22 cellular contexts compared by ENCODE assay signal in the genomic region with DNA sequence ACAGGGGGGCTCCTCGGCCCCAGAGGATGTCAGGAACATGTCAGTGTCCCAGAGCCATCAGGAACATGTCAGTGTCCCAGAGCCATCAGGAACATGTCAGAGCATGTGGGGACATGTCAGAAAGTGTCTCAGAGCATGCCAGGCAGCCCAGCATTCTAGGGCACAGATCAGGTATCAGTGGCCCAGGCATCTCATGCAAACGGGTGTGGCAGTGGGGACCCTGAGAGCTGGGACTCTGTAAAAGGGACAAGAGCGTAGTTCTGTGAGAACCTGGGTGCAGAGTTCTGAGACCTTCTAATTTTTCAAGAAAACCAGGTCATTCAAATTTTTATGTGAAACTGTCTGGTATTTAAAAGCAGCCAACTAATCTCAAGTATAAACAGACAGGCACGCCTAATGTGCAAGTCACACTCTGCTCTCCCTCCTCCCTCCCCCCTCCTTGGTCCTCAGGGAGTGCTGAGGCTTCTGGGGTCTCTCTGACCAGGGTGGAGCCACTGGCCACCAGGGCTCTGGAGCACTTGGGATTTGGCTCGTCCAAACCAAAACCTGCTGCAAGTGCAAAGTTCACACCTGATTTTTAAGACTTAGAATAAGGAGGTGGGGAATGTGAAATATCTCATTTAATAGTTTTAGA.
DNase-seq lines count a peak whose midpoint lies in the region; ATAC-seq and TF ChIP-seq lines count a peak whose summit lies in the region.
"Had no signal": no experiment of that assay in that cellular context is flagged by ENCODE, and none has a peak within 500 bp of the region (broad histone marks: within the 10 kb centered on the region; RNA-seq: fewer than 3 reads in every experiment).

No MANE protein-coding gene starts in this region.

- CTCF ChIA-PET in activated B cell treated with CpG ODN at 0.5 μM for 24 hours (lab: Charles Lee): no interaction called here

- TF ChIP-seq POLR2A in stomach (IDR thresholded peaks at IDR 0.05): no peak

- intact Hi-C loops in activated B cell treated with CpG ODN at 0.5 μM for 24 hours (cut with micrococcal nuclease): no loop called here
- intact Hi-C loops in stomach (cut with DNase I; ENCODE audit: low total_unique reads): no loop called here

- peaks cover 0 to 9% (median 0%) of the 10 kb centered on the region in 4 donors for H3K4me1 ChIP-seq in stomach
- H3K4me1 ChIP-seq: adrenal gland, breast epithelium, Peyer's patch, uterus had no signal

- H3K36me3 Mint-ChIP-seq in activated B cell treated with CpG ODN at 0.5 μM for 24 hours (ENCODE audit: low read depth): peaks cover 76% of the 10 kb centered on the region

- H3K27ac Mint-ChIP-seq in stimulated activated naive CD8-positive, alpha-beta T cell treated with anti-CD3 and anti-CD28 coated beads, Interleukin-15, amount 100 ng/mL, for 72 hours: peak overlapping the region; percentile 65 to 72
- H3K27ac Mint-ChIP-seq in activated B cell treated with CpG ODN at 0.5 μM for 24 hours: peak overlapping the region; percentile 73

- POLR2A ChIA-PET in activated B cell treated with CpG ODN at 0.5 μM for 24 hours (lab: Charles Lee): no interaction called here

- peaks cover 0 to 21% (median 0%) of the 10 kb centered on the region in 3 donors for H3K27me3 ChIP-seq in stomach
- H3K27me3 ChIP-seq: adrenal gland, breast epithelium, Peyer's patch, uterus had no signal

- peaks cover 19% of the 10 kb centered on the region for H3K4me1 Mint-ChIP-seq in stimulated activated naive CD8-positive, alpha-beta T cell treated with anti-CD3 and anti-CD28 coated beads, Interleukin-15, amount 100 ng/mL, for 72 hours
- peaks cover 27% of the 10 kb centered on the region for H3K4me1 Mint-ChIP-seq in activated B cell treated with CpG ODN at 0.5 μM for 24 hours

- no peak for ATAC-seq in stimulated activated naive CD8-positive, alpha-beta T cell treated with anti-CD3 and anti-CD28 coated beads, Interleukin-15, amount 100 ng/mL, for 72 hours
- no peak for ATAC-seq in stimulated activated naive CD8-positive, alpha-beta T cell treated with anti-CD3 and anti-CD28 coated beads, Interleukin-15, Interleukin-2, amounts not matched to agents 100 U/mL and 50 U/mL, for 24 hours
- ATAC-seq in activated B cell treated with CpG ODN at 0.5 μM for 24 hours (ENCODE audit: low read depth): no peak
- ATAC-seq: HCT116 had no signal

- H3K36me3 ChIP-seq in stomach: peaks cover 0 to 8% (median 0%) of the 10 kb centered on the region in 4 donors
- H3K36me3 ChIP-seq: adrenal gland, breast epithelium, Peyer's patch, uterus had no signal

- no peak for DNase-seq in stimulated activated naive CD8-positive, alpha-beta T cell treated with anti-CD3 and anti-CD28 coated beads, Interleukin-15, amount 100 ng/mL, for 72 hours
- DNase-seq in stimulated activated naive CD8-positive, alpha-beta T cell treated with anti-CD3 and anti-CD28 coated beads, Interleukin-15, Interleukin-2, amounts not matched to agents 100 U/mL and 50 U/mL, for 24 hours: no peak
- no peak for DNase-seq in activated B cell treated with CpG ODN at 0.5 μM for 24 hours
- peak; percentile 5 for DNase-seq in fibroblast of villous mesenchyme (ENCODE audit: low read depth)
- DNase-seq in NCI-H1048 (lab: John Stamatoyannopoulos, UW): no peak
- no peak for DNase-seq in stomach
- DNase-seq in activated gamma-delta T cell treated with Interleukin-2 at 50 U/mL for 16 hours: no peak
- no peak for DNase-seq in stimulated activated naive CD4-positive, alpha-beta T cell (lab: John Stamatoyannopoulos, UW)
- DNase-seq: activated naive CD4-positive, alpha-beta T cell; adrenal gland; CD4-positive, alpha-beta memory T cell; glutamatergic neuron; mesenchymal stem cell; NCI-H1417; NCI-H524 treated with DMSO at 0.1 percent for 48 hours; stimulated activated CD4-positive, alpha-beta T cell treated with anti-CD3 and anti-CD28 coated beads, Interleukin-12 subunit alpha, Interleukin-12 subunit beta, amount 100 ng/mL, for 4 hours; substantia nigra; T-helper 1 cell; uterus had no signal

- H3K27me3 Mint-ChIP-seq in stimulated activated naive CD8-positive, alpha-beta T cell treated with anti-CD3 and anti-CD28 coated beads, Interleukin-15, amount 100 ng/mL, for 72 hours: peaks cover 8% of the 10 kb centered on the region
- H3K27me3 Mint-ChIP-seq in activated B cell treated with CpG ODN at 0.5 μM for 24 hours: no peaks in the 10 kb centered on the region

- TF ChIP-seq CTCF in activated B cell treated with CpG ODN at 0.5 μM for 24 hours (IDR thresholded peaks at IDR 0.05) (no peak), fibroblast of villous mesenchyme (IDR thresholded peaks at IDR 0.05; ENCODE audit: insufficient read depth, low read depth, low read length) (no peak), stomach (IDR thresholded peaks at IDR 0.05) (no peak)

- no peaks in the 10 kb centered on the region for H3K9me3 ChIP-seq in stomach
- H3K9me3 ChIP-seq: adrenal gland, breast epithelium, Peyer's patch, uterus had no signal

- H3K9me3 Mint-ChIP-seq in stimulated activated naive CD8-positive, alpha-beta T cell treated with anti-CD3 and anti-CD28 coated beads, Interleukin-15, amount 100 ng/mL, for 72 hours: no peaks in the 10 kb centered on the region
- peaks cover 7% of the 10 kb centered on the region for H3K9me3 Mint-ChIP-seq in activated B cell treated with CpG ODN at 0.5 μM for 24 hours
- H3K9me3 Mint-ChIP-seq: CD4-positive, alpha-beta memory T cell had no signal

- TF ChIP-seq EP300 in stomach (IDR thresholded peaks at IDR 0.05): no peak

- no peak overlapping the region for H3K27ac ChIP-seq in stomach
- H3K27ac ChIP-seq: adrenal gland, breast epithelium, Peyer's patch, uterus had no signal

- WGBS in stomach, 5 donors: 53 to 61% (median 59%) methylated on average over 5 of the region's 5 CpGs

- no peak overlapping the region for H3K4me3 Mint-ChIP-seq in stimulated activated naive CD8-positive, alpha-beta T cell treated with anti-CD3 and anti-CD28 coated beads, Interleukin-15, amount 100 ng/mL, for 72 hours
- no peak overlapping the region for H3K4me3 Mint-ChIP-seq in activated B cell treated with CpG ODN at 0.5 μM for 24 hours
- H3K4me3 Mint-ChIP-seq: CD4-positive, alpha-beta memory T cell had no signal

- H3K4me3 ChIP-seq in fibroblast of villous mesenchyme (ENCODE audit: low read depth, low read length) (no peak overlapping the region), stomach (no peak overlapping the region)
- H3K4me3 ChIP-seq: adrenal gland, breast epithelium, Peyer's patch, uterus had no signal
